1 cellular context compared by ENCODE assay signal in genomic region chr1:230151924-230152468, GRCh38.
TF ChIP-seq lines count a peak whose summit lies in the region.

No MANE protein-coding gene starts in this region.

TF ChIP-seq in K562, 482 proteins besides CTCF, POLR2A, EP300 and RAD21 (continued from another document and continues in another):
- TF ChIP-seq REST (CRISPR knock-in tag; IDR thresholded peaks at IDR 0.05; ENCODE audit: low read depth) (peak; percentile 74; the same call in 1 of the 2 replicates), SIX5 (IDR thresholded peaks at IDR 0.05; ENCODE audit: borderline replicate concordance in 1 of 2, insufficient read depth in 1 of 2, low read depth in 1 of 2, low read length in 2 of 2) (no peak), ESRRA (IDR thresholded peaks at IDR 0.05; ENCODE audit: borderline replicate concordance, low read depth) (peak; percentile 84; the same call in 1 of the 2 replicates), KLF6 (CRISPR knock-in tag; IDR thresholded peaks at IDR 0.05; ENCODE audit: borderline replicate concordance) (peak; percentile 98), TAF9B (IDR thresholded peaks at IDR 0.05; ENCODE audit: partially characterized antibody) (no peak), ZNF165 (CRISPR knock-in tag; IDR thresholded peaks at IDR 0.05; ENCODE audit: borderline replicate concordance) (peak; percentile 95), ZNF444 (CRISPR knock-in tag; IDR thresholded peaks at IDR 0.05) (peak; percentile 77; the same call in 1 of the 2 replicates), CBFA2T2 (conservative IDR thresholded peaks at IDR 0.05) (no peak), TSC22D4 (tag; IDR thresholded peaks at IDR 0.05) (no peak), LARP7 (IDR thresholded peaks at IDR 0.05) (no peak), BRCA1 (IDR thresholded peaks at IDR 0.05) (no peak), BRCA1 (CRISPR knock-in tag; IDR thresholded peaks at IDR 0.05) (no peak), HNRNPK (IDR thresholded peaks at IDR 0.05; ENCODE audit: low read depth, low read length, poor library complexity, severe bottlenecking) (no peak), ZNF592 (IDR thresholded peaks at IDR 0.05) (peak; percentile 99), TAF7 (tag; IDR thresholded peaks at IDR 0.05) (peak; percentile 92), IRF9 (tag; IDR thresholded peaks at IDR 0.05) (peak; percentile 96), MAFF (IDR thresholded peaks at IDR 0.05; ENCODE audit: low read length) (no peak), MAZ (CRISPR knock-in tag; conservative IDR thresholded peaks at IDR 0.05 in 1 of 2, IDR thresholded peaks at IDR 0.05 in 1 of 2) (peak in 1 of 2 experiments; percentile 84; a peak in 2 of 4 replicates), EWSR1 (IDR thresholded peaks at IDR 0.05; ENCODE audit: borderline replicate concordance, low read depth, partially characterized antibody) (no peak), BMI1 (IDR thresholded peaks at IDR 0.05; ENCODE audit: low read length) (no peak), BCL6 (CRISPR knock-in tag; IDR thresholded peaks at IDR 0.05) (peak; percentile 91), ZNF740 (CRISPR knock-in tag; IDR thresholded peaks at IDR 0.05) (no peak), ZNF740 (tag; IDR thresholded peaks at IDR 0.05) (peak in 1 of 2 experiments; percentile 98; a peak in 2 of 4 replicates), ETS2 (tag; IDR thresholded peaks at IDR 0.05; ENCODE audit: borderline replicate concordance, poor library complexity, severe bottlenecking) (peak; percentile 73), RFX5 (IDR thresholded peaks at IDR 0.05; ENCODE audit: low read depth, low read length) (no peak), MNT (conservative IDR thresholded peaks at IDR 0.05) (no peak), TCFL5 (CRISPR knock-in tag; conservative IDR thresholded peaks at IDR 0.05) (peak; percentile 96), HOMEZ (CRISPR knock-in tag; IDR thresholded peaks at IDR 0.05) (peak; percentile 94), ZNF134 (CRISPR knock-in tag; conservative IDR thresholded peaks at IDR 0.05) (peak; percentile 85), CUX1 (CRISPR knock-in tag; IDR thresholded peaks at IDR 0.05) (peak; percentile 94), GMEB1 (CRISPR knock-in tag; IDR thresholded peaks at IDR 0.05) (peak; percentile 76), MCM5 (IDR thresholded peaks at IDR 0.05; ENCODE audit: low read depth) (no peak), KLF13 (tag; IDR thresholded peaks at IDR 0.05; ENCODE audit: borderline replicate concordance, low read depth) (peak; percentile 87; the same call in 1 of the 2 replicates), NR2C2 (CRISPR knock-in tag; IDR thresholded peaks at IDR 0.05) (no peak), NR2C2 (tag; IDR thresholded peaks at IDR 0.05) (peak; percentile 67; the same call in 1 of the 2 replicates), NFE2L1 (tag; IDR thresholded peaks at IDR 0.05; ENCODE audit: borderline replicate concordance, low read depth) (peak; percentile 76), ZNF764 (CRISPR knock-in tag; IDR thresholded peaks at IDR 0.05; ENCODE audit: low read depth) (no peak), ZNF197 (CRISPR knock-in tag; IDR thresholded peaks at IDR 0.05; ENCODE audit: low read depth) (peak; percentile 97), SRSF1 (IDR thresholded peaks at IDR 0.05; ENCODE audit: low read depth, low read length) (no peak), STAG1 (CRISPR knock-in tag; IDR thresholded peaks at IDR 0.05; ENCODE audit: borderline replicate concordance) (no peak), ZFP1 (CRISPR knock-in tag; IDR thresholded peaks at IDR 0.05) (peak; percentile 86), U2AF1 (optimal IDR thresholded peaks at IDR 0.05; ENCODE audit: low read depth, low read length) (no peak), ZNF561 (CRISPR knock-in tag; conservative IDR thresholded peaks at IDR 0.05) (peak; percentile 68; the same call in 1 of the 2 replicates), KLF16 (IDR thresholded peaks at IDR 0.05) (no peak)
